9 cellular contexts compared by ENCODE assay signal in genomic region chr2:127386246-127386645, GRCh38. TPM values are rescaled to one million over a fixed set of nuclear protein-coding genes. Genes with fewer than 3 reads are reported as not detected.
A peak's percentile ranks its signal among the peaks of the same experiment; 100 is the strongest.
DNase-seq lines count a peak whose midpoint lies in the region; TF ChIP-seq lines count a peak whose summit lies in the region.
"Had no signal": no experiment of that assay in that cellular context is flagged by ENCODE, and none has a peak within 500 bp of the region (broad histone marks: within the 10 kb centered on the region; RNA-seq: fewer than 3 reads in every experiment).

No MANE protein-coding gene starts in this region.

- H3K9me3 ChIP-seq in CD4-positive, alpha-beta memory T cell (ENCODE audit: control insufficient read depth in 1 of 2, low read length in 2 of 2) = no peaks in the 10 kb centered on the region
- no peaks in the 10 kb centered on the region for H3K9me3 ChIP-seq in testis

- H3K27ac ChIP-seq in CD4-positive, alpha-beta memory T cell (ENCODE audit: low read depth, low read length) = peak overlapping the region; percentile 97
- no peak overlapping the region for H3K27ac ChIP-seq in testis

- no peak for TF ChIP-seq POLR2A in testis (IDR thresholded peaks at IDR 0.05)

- peaks cover 0 to 8% (median 0%) of the 10 kb centered on the region in 8 donors for H3K9me3 Mint-ChIP-seq in CD4-positive, alpha-beta memory T cell
- no peaks in the 10 kb centered on the region for H3K9me3 Mint-ChIP-seq in dendritic cell treated with granulocyte-macrophage colony-stimulating factor and Interleukin-4, amounts not matched to agents 40 ng/mL and 50 ng/mL, for 4 days
- no peaks in the 10 kb centered on the region for H3K9me3 Mint-ChIP-seq in neural crest cell

- peak overlapping the region; percentile 87 to 99 (median 94) for H3K27ac Mint-ChIP-seq in CD4-positive, alpha-beta memory T cell
- H3K27ac Mint-ChIP-seq in dendritic cell treated with granulocyte-macrophage colony-stimulating factor and Interleukin-4, amounts not matched to agents 40 ng/mL and 50 ng/mL, for 4 days = peak overlapping the region; percentile 97
- no peak overlapping the region for H3K27ac Mint-ChIP-seq in neural crest cell (ENCODE audit: unreplicated experiment)

- intact Hi-C loops in CD4-positive, alpha-beta memory T cell (cut with micrococcal nuclease) = loop anchor here (2.0 to 10.0 kb wide), 4 partner anchors 27 to 729 kb away; partner anchors contain the start of genes GYPC, POLR2D and SAP130
- intact Hi-C loops in dendritic cell treated with granulocyte-macrophage colony-stimulating factor and Interleukin-4, amounts not matched to agents 40 ng/mL and 50 ng/mL, for 4 days (cut with micrococcal nuclease) = loop anchor here (2.0 kb wide), 1 partner anchor 25 kb away; no protein-coding TSS in a partner anchor
- intact Hi-C loops in testis (cut with DNase I; ENCODE audit: low total_unique reads) = no loop called here

- H3K27me3 ChIP-seq in CD4-positive, alpha-beta memory T cell (ENCODE audit: insufficient read depth, low read length) = no peaks in the 10 kb centered on the region
- H3K27me3 ChIP-seq in testis = no peaks in the 10 kb centered on the region

- CTCF ChIA-PET in CD4-positive, alpha-beta memory T cell (lab: Charles Lee; ENCODE audit: partially characterized antibody) = interaction anchor here (2.5 kb wide), 1 partner anchor 30 kb away, joined by 13 read pairs; no protein-coding TSS in a partner anchor

- POLR2A ChIA-PET in CD4-positive, alpha-beta memory T cell (lab: Charles Lee; ENCODE audit: partially characterized antibody) = interaction anchor here (1.2 to 6.7 kb wide), 3 partner anchors 9 to 26 kb away, joined by 4 to 104 read pairs (median 5); no protein-coding TSS in a partner anchor

- H3K4me1 Mint-ChIP-seq in CD4-positive, alpha-beta memory T cell = peaks cover 56 to 84% (median 65%) of the 10 kb centered on the region in 4 donors
- peaks cover 71% of the 10 kb centered on the region for H3K4me1 Mint-ChIP-seq in dendritic cell treated with granulocyte-macrophage colony-stimulating factor and Interleukin-4, amounts not matched to agents 40 ng/mL and 50 ng/mL, for 4 days (ENCODE audit: low read depth)
- peaks cover 39% of the 10 kb centered on the region for H3K4me1 Mint-ChIP-seq in neural crest cell

- H3K36me3 Mint-ChIP-seq in CD4-positive, alpha-beta memory T cell = peaks cover 3 to 17% of the 10 kb centered on the region in 2 donors
- peaks cover 33% of the 10 kb centered on the region for H3K36me3 Mint-ChIP-seq in dendritic cell treated with granulocyte-macrophage colony-stimulating factor and Interleukin-4, amounts not matched to agents 40 ng/mL and 50 ng/mL, for 4 days (ENCODE audit: low read depth)
- peaks cover 6% of the 10 kb centered on the region for H3K36me3 Mint-ChIP-seq in neural crest cell (ENCODE audit: low read depth)

- DNase-seq in CD4-positive, alpha-beta memory T cell = no peak
- DNase-seq in MV-4-11 (lab: John Stamatoyannopoulos, UW) (peak; percentile 49), neural crest cell (ENCODE audit: low read depth, low spot score) (no peak), SW480 (ENCODE audit: low spot score) (no peak), HuH-7.5 (ENCODE audit: low spot score) (no peak), testis (no peak)
- no peak for DNase-seq in stimulated activated CD4-positive, alpha-beta T cell treated with anti-CD3 and anti-CD28 coated beads, Interleukin-12 subunit alpha, Interleukin-12 subunit beta, amount 100 ng/mL, for 4 hours
- DNase-seq: NCI-H2107 had no signal

- no peaks in the 10 kb centered on the region for H3K27me3 Mint-ChIP-seq in CD4-positive, alpha-beta memory T cell
- no peaks in the 10 kb centered on the region for H3K27me3 Mint-ChIP-seq in dendritic cell treated with granulocyte-macrophage colony-stimulating factor and Interleukin-4, amounts not matched to agents 40 ng/mL and 50 ng/mL, for 4 days
- H3K27me3 Mint-ChIP-seq in neural crest cell (ENCODE audit: low read depth) = peaks cover 6% of the 10 kb centered on the region

- TF ChIP-seq CTCF in neural crest cell (conservative IDR thresholded peaks at IDR 0.05) (no peak), testis (IDR thresholded peaks at IDR 0.05) (no peak)

- peaks cover 62% of the 10 kb centered on the region for H3K4me1 ChIP-seq in CD4-positive, alpha-beta memory T cell (ENCODE audit: insufficient read depth, low read length)
- peaks cover 13% of the 10 kb centered on the region for H3K4me1 ChIP-seq in testis

- no peaks in the 10 kb centered on the region for H3K36me3 ChIP-seq in CD4-positive, alpha-beta memory T cell (ENCODE audit: insufficient read depth, low read length)
- H3K36me3 ChIP-seq in testis (ENCODE audit: low read depth, missing control alignments) = no peaks in the 10 kb centered on the region

- WGBS in testis, 2 donors = 31 to 38% methylated on average over 4 of the region's 4 CpGs

- H3K4me3 Mint-ChIP-seq in CD4-positive, alpha-beta memory T cell = peak overlapping the region; percentile 86 to 97 (median 94)
- H3K4me3 Mint-ChIP-seq in dendritic cell treated with granulocyte-macrophage colony-stimulating factor and Interleukin-4, amounts not matched to agents 40 ng/mL and 50 ng/mL, for 4 days = peak overlapping the region; percentile 80
- H3K4me3 Mint-ChIP-seq in neural crest cell = peak overlapping the region; percentile 87

- peak overlapping the region in 1 of 2 donors; percentile 65 for H3K4me3 ChIP-seq in CD4-positive, alpha-beta memory T cell (ENCODE audit: low read length in 2 of 2)
- H3K4me3 ChIP-seq in testis = no peak overlapping the region

RNA-seq across cellular contexts. Expression of gene MAP3K2, which starts 1.5 kb away (rescaled TPM):
- total RNA-seq in CD4-positive, alpha-beta memory T cell = 10 to 100 TPM; 85.6 to 87.2 TPM
- polyA plus RNA-seq in CD4-positive, alpha-beta memory T cell = 10 to 100 TPM; 42.5 to 63.4 TPM
- total RNA-seq in neural crest cell (31.5 and 35.1 TPM in 2 replicates), testis (10 to 100 TPM; 74.0 to 74.5 TPM)
- 16.3 TPM for polyA plus RNA-seq in testis (ENCODE audit: insufficient read depth, low read depth, low replicate concordance)

RNA-seq across cellular contexts. Expression of gene PROC, which starts 32.0 kb away (rescaled TPM):
- total RNA-seq in CD4-positive, alpha-beta memory T cell = not detected
- not detected for polyA plus RNA-seq in CD4-positive, alpha-beta memory T cell
- not detected in 2 replicates for total RNA-seq in neural crest cell
- under 1 TPM in 1 of 2 donors, not detected in 1; 0.63 TPM for total RNA-seq in testis
- polyA plus RNA-seq in testis (ENCODE audit: insufficient read depth, low read depth, low replicate concordance) = not detected
